11 cellular contexts compared by ENCODE assay signal in the genomic region with DNA sequence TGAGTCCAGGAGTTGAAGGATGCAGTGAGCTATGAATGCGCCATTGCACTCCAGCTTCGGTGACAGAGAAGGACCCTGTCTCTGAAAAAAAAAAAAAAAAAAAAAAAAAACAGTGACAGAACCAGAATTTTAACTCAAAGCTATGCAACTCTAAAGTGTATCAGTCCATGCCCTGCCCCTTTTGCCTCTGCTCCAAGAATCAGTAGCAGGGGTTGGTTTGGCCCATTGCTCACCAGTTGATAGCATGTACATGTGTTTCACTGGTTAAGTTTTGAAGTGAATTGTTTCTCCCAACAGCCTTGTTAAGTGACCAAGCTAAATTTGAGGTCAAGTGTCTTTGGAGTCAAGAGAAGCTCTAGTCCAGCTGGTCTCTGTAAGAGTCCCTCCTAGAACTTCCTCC.
"Had no signal": no experiment of that assay in that cellular context is flagged by ENCODE, and none has a peak within 500 bp of the region (broad histone marks: within the 10 kb centered on the region; RNA-seq: fewer than 3 reads in every experiment).

No MANE protein-coding gene starts in this region.

- H3K4me1 ChIP-seq: HAP-1 had no signal

- H3K27ac ChIP-seq: GM23248 had no signal

- H3K36me3 ChIP-seq: HAP-1 had no signal

- H3K4me3 Mint-ChIP-seq: GM23338, H9, HFFc6 had no signal

- DNase-seq: GM23248, GOT3, H7, H9, HCEC 1CT, HFFc6 had no signal

- ATAC-seq: GM23338, HCT116 had no signal

- FAIRE-seq: H1, H54 had no signal

- H3K9me3 ChIP-seq: HAP-1 had no signal

- H3K9ac ChIP-seq: GM23248 had no signal

- H3K9me3 Mint-ChIP-seq: GM23338, H9, HFFc6 had no signal

- H3K4me2 ChIP-seq: GM23338 had no signal

- H3K4me3 ChIP-seq: GM23248, GM23338, HAP-1 had no signal

- H3K27ac Mint-ChIP-seq: GM23338, H9, HFFc6 had no signal

- H2AFZ ChIP-seq: GM23248, GM23338 had no signal
